ENCODE assay signal across 28 cellular contexts in the genomic region with DNA sequence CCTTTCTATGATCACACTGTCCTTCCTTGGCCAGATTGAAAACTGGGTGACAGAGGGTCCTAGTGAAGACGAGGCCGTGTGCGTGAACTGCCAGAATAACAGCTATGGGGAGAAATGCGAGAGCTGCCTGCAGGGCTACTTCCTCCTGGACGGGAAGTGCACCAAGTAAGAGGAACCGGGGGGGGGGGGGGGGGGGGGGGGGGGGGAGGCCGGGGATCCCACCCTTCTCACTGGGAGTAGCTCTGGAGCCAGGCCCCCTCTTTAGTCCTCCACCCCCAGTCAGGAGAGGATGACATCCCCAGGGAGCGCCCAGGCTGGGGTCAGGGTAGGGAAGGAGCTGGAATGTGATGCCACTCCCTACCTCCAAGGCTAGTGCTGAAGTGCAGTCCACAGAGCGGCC. TPM values are rescaled to one million over a fixed set of nuclear protein-coding genes. Genes with fewer than 3 reads are reported as not detected.
A peak's percentile ranks its signal among the peaks of the same experiment; 100 is the strongest.
DNase-seq lines count a peak whose midpoint lies in the region; ATAC-seq, FAIRE-seq and TF ChIP-seq lines count a peak whose summit lies in the region.
"Had no signal": no experiment of that assay in that cellular context is flagged by ENCODE, and none has a peak within 500 bp of the region (broad histone marks: within the 10 kb centered on the region; RNA-seq: fewer than 3 reads in every experiment).

No MANE protein-coding gene starts in this region.

- no peak overlapping the region for H4K91ac ChIP-seq in neuronal stem cell (ENCODE audit: low read depth, low read length, poor library complexity)

- no peak overlapping the region for H2BK120ac ChIP-seq in neuronal stem cell (ENCODE audit: low read depth, low read length)

- no peak overlapping the region for H2AK5ac ChIP-seq in neuronal stem cell (ENCODE audit: low read depth, low read length)

- no peak overlapping the region for H3K14ac ChIP-seq in neuronal stem cell (ENCODE audit: low read length)

- no peak overlapping the region for H3K4me2 ChIP-seq in neuronal stem cell (ENCODE audit: insufficient read depth, low read length, poor library complexity, severe bottlenecking)
- H3K4me2 ChIP-seq in mammary epithelial cell (ENCODE audit: insufficient read depth, low read depth, low read length) = no peak overlapping the region

- H3K27ac ChIP-seq in neuronal stem cell (replicated peaks; ENCODE audit: low read length) (no peak overlapping the region), mammary epithelial cell (ENCODE audit: insufficient read depth, low read depth, low read length) (no peak overlapping the region)
- H3K27ac ChIP-seq: body of pancreas, C4-2B, GM23248 had no signal

- dilution Hi-C loops in mammary epithelial cell (cut with HindIII; ENCODE audit: low sequenced_read_pairs) = no loop called here

- H4K20me1 ChIP-seq in mammary epithelial cell (ENCODE audit: insufficient read depth, low read length) = no peaks in the 10 kb centered on the region

- H2AFZ ChIP-seq in neuronal stem cell (ENCODE audit: low read length) = no peak overlapping the region
- H2AFZ ChIP-seq in mammary epithelial cell (ENCODE audit: low read depth, low read length) = no peak overlapping the region
- H2AFZ ChIP-seq: GM23248 had no signal

- no peaks in the 10 kb centered on the region for H3K27me3 ChIP-seq in neuronal stem cell (ENCODE audit: control insufficient read depth in 3 of 3, insufficient read depth in 3 of 3, low read depth in 1 of 3, low read length in 3 of 3)
- H3K27me3 ChIP-seq in mammary epithelial cell (ENCODE audit: insufficient read depth, low read length) = no peaks in the 10 kb centered on the region
- H3K27me3 ChIP-seq: body of pancreas had no signal

- peaks cover 2% of the 10 kb centered on the region for H3K79me1 ChIP-seq in neuronal stem cell (ENCODE audit: low read depth, low read length)

- peaks cover 6 to 63% of the 10 kb centered on the region in 2 donors for H3K36me3 ChIP-seq in neuronal stem cell (replicated peaks in 1 of 2; ENCODE audit: control insufficient read depth in 2 of 2, insufficient read depth in 2 of 2, low read length in 2 of 2)
- H3K36me3 ChIP-seq in mammary epithelial cell (ENCODE audit: insufficient read depth, low read length) = no peaks in the 10 kb centered on the region

- no peak overlapping the region for H3K4ac ChIP-seq in neuronal stem cell (ENCODE audit: low read length)

- DNase-seq in GM12891 (ENCODE audit: insufficient read length, low spot score) = no peak
- peak; percentile 22 for DNase-seq in NB4 (ENCODE audit: low read depth)
- peak; percentile 18 for DNase-seq in epithelial cell of esophagus (ENCODE audit: low read depth)
- DNase-seq in neuronal stem cell (ENCODE audit: low spot score) = no peak
- DNase-seq in mammary epithelial cell = no peak
- no peak for DNase-seq in T1000 (lab: John Stamatoyannopoulos, UW)
- no peak for DNase-seq in superior temporal gyrus (ENCODE audit: extremely low spot score)
- DNase-seq: activated CD4-positive, alpha-beta T cell treated with anti-CD3 and anti-CD28 coated beads, Interleukin-2, amount 50 U/mL, for 4 hours; activated CD4-positive, CD25-positive, alpha-beta regulatory T cell; activated naive CD4-positive, alpha-beta T cell treated with Interleukin-2 at 50 U/mL for 16 hours; body of pancreas; Calu3; cerebellar nuclear complex; GM23248; NCI-H1694 treated with DMSO at 0.1 percent for 48 hours; NCI-H2171; NK-92 treated with Interleukin-12 subunit alpha and Interleukin-12 subunit beta, amount 100 ng/mL, for 24 hours; SHP77 treated with DMSO at 0.1 percent for 48 hours had no signal

- peak overlapping the region; percentile 80 for H3K18ac ChIP-seq in neuronal stem cell (ENCODE audit: low read length)

- intact Hi-C loops in mammary epithelial cell (cut with micrococcal nuclease) = no loop called here

- no peak overlapping the region for H3K23ac ChIP-seq in neuronal stem cell (ENCODE audit: low read depth, low read length, poor library complexity)

- H3K9ac ChIP-seq in neuronal stem cell (ENCODE audit: low read depth, low read length, poor library complexity) = no peak overlapping the region
- no peak overlapping the region for H3K9ac ChIP-seq in mammary epithelial cell (ENCODE audit: insufficient read depth, low read length)
- H3K9ac ChIP-seq: GM23248 had no signal

- TF ChIP-seq POLR2A in GM12891 (IDR thresholded peaks at IDR 0.05; ENCODE audit: low read depth, low read length) = no peak
- TF ChIP-seq POLR2A in NB4 (IDR thresholded peaks at IDR 0.05; ENCODE audit: extremely low read depth, insufficient read length) = no peak

- peak overlapping the region; percentile 43 for H4K8ac ChIP-seq in neuronal stem cell (ENCODE audit: low read depth, low read length)

- in situ Hi-C loops in mammary epithelial cell (cut with MboI; ENCODE audit: low sequenced_read_pairs in 2 of 2) = no loop called here

- H3K79me2 ChIP-seq in mammary epithelial cell (ENCODE audit: insufficient read depth, low read length) = no peaks in the 10 kb centered on the region

- no peak for ATAC-seq in GM21367 (IDR thresholded peaks at IDR 0.05; ENCODE audit: unreplicated experiment)
- ATAC-seq: body of pancreas, GM12878, HepG2, Panc1, right cardiac atrium had no signal

- peak; percentile 58 for FAIRE-seq in GM12891 (lab: Jason Lieb, UNC)
- FAIRE-seq: GM12878, HepG2 had no signal

- CTCF ChIA-PET in mammary epithelial cell (lab: Charles Lee; ENCODE audit: low non-redundant PET) = no interaction called here

- H3K9me3 ChIP-seq in neuronal stem cell (replicated peaks in 1 of 2; ENCODE audit: control insufficient read depth in 2 of 2, insufficient read depth in 1 of 2, low read depth in 1 of 2, low read length in 2 of 2) = peaks cover 0 to 2% of the 10 kb centered on the region in 2 donors
- H3K9me3 ChIP-seq in mammary epithelial cell (replicated peaks; ENCODE audit: insufficient read depth, low read length) = no peaks in the 10 kb centered on the region
- H3K9me3 ChIP-seq: body of pancreas had no signal

- H3K4me3 ChIP-seq in NB4 (ENCODE audit: low read depth, low read length) (no peak overlapping the region), epithelial cell of esophagus (ENCODE audit: low read length) (no peak overlapping the region), neuronal stem cell (ENCODE audit: low read length in 2 of 2) (no peak overlapping the region), mammary epithelial cell (replicated peaks in 1 of 3; ENCODE audit: insufficient read depth in 1 of 3, low read depth in 2 of 3, low read length in 3 of 3) (no peak overlapping the region)
- H3K4me3 ChIP-seq: body of pancreas, GM12878, GM23248 had no signal

- no CpG with 5 or more reads among the region's 9 CpGs for WGBS in neuronal stem cell (ENCODE audit: extremely low coverage in 2 of 2, insufficient read length in 2 of 2, insufficient replicate concordance in 1 of 2), 2 donors
- WGBS in mammary epithelial cell (ENCODE audit: low coverage, missing lambda C conversion rate) = 100% methylated on average over 2 of the region's 9 CpGs

- TF ChIP-seq CTCF in NB4 (IDR thresholded peaks at IDR 0.05; ENCODE audit: low read depth, low read length) (no peak), epithelial cell of esophagus (IDR thresholded peaks at IDR 0.05; ENCODE audit: insufficient read depth, low read depth, low read length, missing control alignments) (no peak), mammary epithelial cell (conservative IDR thresholded peaks at IDR 0.05 in 1 of 2, IDR thresholded peaks at IDR 0.05 in 1 of 2; ENCODE audit: extremely low read depth in 1 of 2, insufficient read depth in 1 of 2, low read depth in 1 of 2, low read length in 2 of 2) (no peak)

- BruUV-seq in mammary epithelial cell (replicated peaks; lab: Mats Ljungman, UMichigan) = no TSS peak

- H3K4me1 ChIP-seq in neuronal stem cell (ENCODE audit: control insufficient read depth in 2 of 2, insufficient read depth in 1 of 2, low read depth in 1 of 2, low read length in 2 of 2) = peaks cover 8 to 9% of the 10 kb centered on the region in 2 donors
- no peaks in the 10 kb centered on the region for H3K4me1 ChIP-seq in mammary epithelial cell (ENCODE audit: insufficient read depth, low read length)
- H3K4me1 ChIP-seq: body of pancreas had no signal

- H2BK5ac ChIP-seq in neuronal stem cell (ENCODE audit: low read length) = no peak overlapping the region

- H2BK15ac ChIP-seq in neuronal stem cell (ENCODE audit: low read length) = no peak overlapping the region

- H2BK12ac ChIP-seq in neuronal stem cell (ENCODE audit: low read length) = no peak overlapping the region

TF ChIP-seq in GM12891, 5 proteins besides CTCF, POLR2A, EP300 and RAD21:
- TF ChIP-seq TAF1 (IDR thresholded peaks at IDR 0.05; ENCODE audit: low read depth, low read length) (no peak), POU2F2 (IDR thresholded peaks at IDR 0.05; ENCODE audit: low read depth, low read length) (no peak), POLR2AphosphoS5 (IDR thresholded peaks at IDR 0.05; ENCODE audit: low read depth, low read length) (no peak), PAX5 (IDR thresholded peaks at IDR 0.05; ENCODE audit: insufficient read depth, low read length, severe bottlenecking) (no peak), SPI1 (IDR thresholded peaks at IDR 0.05; ENCODE audit: low read depth, low read length) (no peak)

RNA-seq across cellular contexts. Expression of a gene that starts 19.4 kb away (rescaled TPM):
- polyA plus RNA-seq in GM12891 (2012; ENCODE audit: low read depth, missing spikeins) = not detected
- 41.6 TPM for polyA plus RNA-seq in neuronal stem cell (2013, experiment 1 of 2)
- 43.2 TPM for polyA plus RNA-seq in neuronal stem cell (2013, experiment 2 of 2)
- total RNA-seq in mammary epithelial cell = 1 to 10 TPM in 1 of 2 donors, under 1 TPM in 1; 0.83 to 2.6 TPM
- 4.2 TPM for polyA plus RNA-seq in mammary epithelial cell
- polyA minus RNA-seq in mammary epithelial cell = not detected
- total RNA-seq: body of pancreas, GM12878, GM23248, lung microvascular endothelial cell, urinary bladder had no signal

RNA-seq across cellular contexts. Expression of a gene that starts 45.2 kb away (rescaled TPM):
- 4.0 TPM for polyA plus RNA-seq in GM12891 (2012; ENCODE audit: low read depth, missing spikeins)
- polyA plus RNA-seq in neuronal stem cell (2013, experiment 1 of 2) = 11.4 TPM
- polyA plus RNA-seq in neuronal stem cell (2013, experiment 2 of 2) = 12.1 TPM
- total RNA-seq in mammary epithelial cell = 10 to 100 TPM; 16.6 to 29.3 TPM
- 7.2 TPM for polyA plus RNA-seq in mammary epithelial cell
- 7.1 TPM for polyA minus RNA-seq in mammary epithelial cell

RNA-seq across cellular contexts. Expression of a gene that starts 56.5 kb away (rescaled TPM):
- 6.7 TPM for polyA plus RNA-seq in GM12891 (2012; ENCODE audit: low read depth, missing spikeins)
- 10.6 TPM for polyA plus RNA-seq in neuronal stem cell (2013, experiment 1 of 2)
- polyA plus RNA-seq in neuronal stem cell (2013, experiment 2 of 2) = 10.0 TPM
- total RNA-seq in mammary epithelial cell = 1 to 10 TPM; 1.7 to 7.1 TPM
- 5.6 TPM for polyA plus RNA-seq in mammary epithelial cell
- 1.7 TPM for polyA minus RNA-seq in mammary epithelial cell
- total RNA-seq: HepG2 had no signal
- polyA plus RNA-seq: HepG2 had no signal

RNA-seq across cellular contexts. Expression of a gene that starts 57.6 kb away (rescaled TPM):
- polyA plus RNA-seq in GM12891 (2012; ENCODE audit: low read depth, missing spikeins) = 0.28 TPM
- 0.61 TPM for polyA plus RNA-seq in neuronal stem cell (2013, experiment 1 of 2)
- polyA plus RNA-seq in neuronal stem cell (2013, experiment 2 of 2) = 0.79 TPM
- under 1 TPM in 1 of 2 donors, not detected in 1; 0.21 TPM for total RNA-seq in mammary epithelial cell
- 0.03 TPM for polyA plus RNA-seq in mammary epithelial cell
- not detected for polyA minus RNA-seq in mammary epithelial cell
- total RNA-seq: body of pancreas, GM23248, lung microvascular endothelial cell, subcutaneous adipose tissue, urinary bladder had no signal
- polyA plus RNA-seq: AG04450, GM23248 had no signal

Comparison
In these comparisons a context has a peak if more than half of its experiments do, and no peak if none do; other contexts are left out.
1. DNase-seq: peak in NB4 (single experiment) and epithelial cell of esophagus (single experiment); none in GM12891 (single experiment), neuronal stem cell (single experiment), mammary epithelial cell (single experiment), T1000 (single experiment) and superior temporal gyrus (single experiment).